ENCODE assay signal across 21 cellular contexts in genomic region chr10:120085386-120085785, GRCh38.
"Had no signal": no experiment of that assay in that cellular context is flagged by ENCODE, and none has a peak within 500 bp of the region (broad histone marks: within the 10 kb centered on the region; RNA-seq: fewer than 3 reads in every experiment).

No MANE protein-coding gene starts in this region.

- H3K4me1 ChIP-seq: colonic mucosa, left lung, tibial artery had no signal

- H3K4me3 ChIP-seq: colonic mucosa, left lung, tibial artery had no signal

- H3K27ac ChIP-seq: colonic mucosa, left lung, tibial artery had no signal

- H3K36me3 ChIP-seq: colonic mucosa, left lung, tibial artery had no signal

- H3K4me1 Mint-ChIP-seq: activated B cell treated with CpG ODN at 0.5 μM for 24 hours; activated CD4-positive, alpha-beta memory T cell treated with anti-CD3 and anti-CD28 coated beads, Interleukin-2, amount 10 ng/mL, durations not matched to agents 7 days and 5 days; activated naive CD8-positive, alpha-beta T cell treated with anti-CD3 and anti-CD28 coated beads, Interleukin-2, amount 10 ng/mL, durations not matched to agents 7 days and 5 days; activated T-helper 17 cell treated with anti-CD3 and anti-CD28 coated beads, Interleukin-2, amount 50 U/mL, for 72 hours had no signal

- H3K36me3 Mint-ChIP-seq: activated naive CD8-positive, alpha-beta T cell treated with anti-CD3 and anti-CD28 coated beads, Interleukin-2, amount 10 ng/mL, durations not matched to agents 7 days and 5 days had no signal

- DNase-seq: activated B cell treated with CpG ODN at 0.5 μM for 24 hours; activated CD4-positive, alpha-beta memory T cell treated with anti-CD3 and anti-CD28 coated beads, Interleukin-2, amount 10 ng/mL, durations not matched to agents 7 days and 5 days; activated CD4-positive, alpha-beta T cell treated with anti-CD3 and anti-CD28 coated beads for 4 hours; activated naive CD4-positive, alpha-beta T cell treated with Interleukin-2 at 50 U/mL for 16 hours; activated naive CD8-positive, alpha-beta T cell treated with anti-CD3 and anti-CD28 coated beads, Interleukin-2, amount 10 ng/mL, durations not matched to agents 7 days and 5 days; activated T-cell treated with anti-CD3 and anti-CD28 coated beads, Interleukin-2, amount 50 U/mL, for 1 hour; amygdala; central memory CD4-positive, alpha-beta T cell; colonic mucosa; erythroblast; head of caudate nucleus; left lung; midbrain; nucleus accumbens; stimulated activated CD4-positive, alpha-beta T cell treated with anti-CD3 and anti-CD28 coated beads, Interleukin-12 subunit alpha, Interleukin-12 subunit beta, amount 100 ng/mL, for 4 hours; stimulated activated CD4-positive, alpha-beta T cell treated with anti-CD3 and anti-CD28 coated beads, Interleukin-1b, Interleukin-23, amount 100 ng/mL, for 48 hours; stimulated activated naive CD4-positive, alpha-beta T cell treated with Interleukin-2 at 50 U/mL for 16 hours; tibial artery had no signal

- H3K27me3 ChIP-seq: colonic mucosa, tibial artery had no signal

- H3K9me3 ChIP-seq: colonic mucosa, left lung, tibial artery had no signal

- H3K4me3 Mint-ChIP-seq: activated B cell treated with CpG ODN at 0.5 μM for 24 hours; activated CD4-positive, alpha-beta memory T cell treated with anti-CD3 and anti-CD28 coated beads, Interleukin-2, amount 10 ng/mL, durations not matched to agents 7 days and 5 days; activated naive CD8-positive, alpha-beta T cell treated with anti-CD3 and anti-CD28 coated beads, Interleukin-2, amount 10 ng/mL, durations not matched to agents 7 days and 5 days; activated T-helper 17 cell treated with anti-CD3 and anti-CD28 coated beads, Interleukin-2, amount 50 U/mL, for 72 hours; nephron; T-helper 2 cell treated with Interferon-gamma antibody and Interleukin-4, amounts not matched to agents 5 μg/mL and 100 μg/mL, for 36 hours had no signal

- H3K27me3 Mint-ChIP-seq: activated CD4-positive, alpha-beta memory T cell treated with anti-CD3 and anti-CD28 coated beads, Interleukin-2, amount 10 ng/mL, durations not matched to agents 7 days and 5 days had no signal

- H3K9me3 Mint-ChIP-seq: activated naive CD8-positive, alpha-beta T cell treated with anti-CD3 and anti-CD28 coated beads, Interleukin-2, amount 10 ng/mL, durations not matched to agents 7 days and 5 days; T-helper 2 cell treated with Interferon-gamma antibody and Interleukin-4, amounts not matched to agents 5 μg/mL and 100 μg/mL, for 36 hours had no signal

- H3K27ac Mint-ChIP-seq: activated B cell treated with CpG ODN at 0.5 μM for 24 hours; activated CD4-positive, alpha-beta memory T cell treated with anti-CD3 and anti-CD28 coated beads, Interleukin-2, amount 10 ng/mL, durations not matched to agents 7 days and 5 days; activated naive CD8-positive, alpha-beta T cell treated with anti-CD3 and anti-CD28 coated beads, Interleukin-2, amount 10 ng/mL, durations not matched to agents 7 days and 5 days; activated T-helper 17 cell treated with anti-CD3 and anti-CD28 coated beads, Interleukin-2, amount 50 U/mL, for 72 hours; nephron; T-helper 2 cell treated with Interferon-gamma antibody and Interleukin-4, amounts not matched to agents 5 μg/mL and 100 μg/mL, for 36 hours had no signal
